Comparison of ENCODE assay signal across 1 cellular context in the genomic region with DNA sequence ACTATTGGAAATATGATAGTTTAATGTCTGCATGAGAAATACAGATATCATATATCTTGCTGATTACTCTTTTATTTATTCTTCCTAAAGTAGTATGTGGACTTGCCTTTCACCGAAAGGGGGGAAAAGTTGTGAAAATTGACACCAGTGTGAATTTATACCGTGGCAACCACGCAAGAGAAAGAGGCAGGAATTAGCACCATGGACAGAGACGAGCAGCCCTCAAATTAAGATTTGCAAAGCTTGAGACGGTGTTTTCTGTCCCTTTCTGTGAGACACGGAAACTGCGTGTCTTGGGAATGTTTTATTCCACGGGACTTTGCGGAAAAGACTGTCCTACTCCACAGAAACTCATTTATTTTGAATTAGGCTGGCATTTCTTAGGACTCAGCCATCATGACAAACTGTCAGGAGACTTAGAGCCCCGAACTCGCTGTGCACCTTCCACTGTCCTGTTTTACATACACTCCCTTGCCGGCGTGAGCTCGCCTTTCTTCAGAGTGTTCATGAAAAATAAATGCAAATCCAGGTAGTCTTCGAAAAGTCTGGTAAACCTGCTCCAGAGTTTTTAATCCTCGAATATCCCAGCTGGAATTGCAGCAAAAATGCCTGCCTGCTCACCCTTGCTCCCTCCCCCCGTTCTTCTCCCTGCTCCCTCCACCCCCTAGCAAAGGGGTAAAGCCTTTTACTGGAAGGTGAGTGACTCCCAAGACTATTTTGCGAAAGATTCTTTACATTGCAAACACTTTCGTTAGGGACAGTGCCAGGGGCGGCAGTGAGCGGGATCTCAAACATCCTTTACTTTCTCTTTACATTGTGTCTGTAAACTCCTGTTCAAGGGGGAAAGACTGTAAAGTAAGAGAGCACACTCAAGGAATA.
TF ChIP-seq lines count a peak whose summit lies in the region.

No MANE protein-coding gene starts in this region.

TF ChIP-seq in WTC11, 78 proteins besides CTCF, POLR2A, EP300 and RAD21 (continued from another document):
- TF ChIP-seq, protein P1, sequence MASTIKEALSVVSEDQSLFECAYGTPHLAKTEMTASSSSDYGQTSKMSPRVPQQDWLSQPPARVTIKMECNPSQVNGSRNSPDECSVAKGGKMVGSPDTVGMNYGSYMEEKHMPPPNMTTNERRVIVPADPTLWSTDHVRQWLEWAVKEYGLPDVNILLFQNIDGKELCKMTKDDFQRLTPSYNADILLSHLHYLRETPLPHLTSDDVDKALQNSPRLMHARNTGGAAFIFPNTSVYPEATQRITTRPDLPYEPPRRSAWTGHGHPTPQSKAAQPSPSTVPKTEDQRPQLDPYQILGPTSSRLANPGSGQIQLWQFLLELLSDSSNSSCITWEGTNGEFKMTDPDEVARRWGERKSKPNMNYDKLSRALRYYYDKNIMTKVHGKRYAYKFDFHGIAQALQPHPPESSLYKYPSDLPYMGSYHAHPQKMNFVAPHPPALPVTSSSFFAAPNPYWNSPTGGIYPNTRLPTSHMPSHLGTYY (CRISPR knock-in tag; IDR thresholded peaks at IDR 0.05): no peak
- TF ChIP-seq, protein P2, sequence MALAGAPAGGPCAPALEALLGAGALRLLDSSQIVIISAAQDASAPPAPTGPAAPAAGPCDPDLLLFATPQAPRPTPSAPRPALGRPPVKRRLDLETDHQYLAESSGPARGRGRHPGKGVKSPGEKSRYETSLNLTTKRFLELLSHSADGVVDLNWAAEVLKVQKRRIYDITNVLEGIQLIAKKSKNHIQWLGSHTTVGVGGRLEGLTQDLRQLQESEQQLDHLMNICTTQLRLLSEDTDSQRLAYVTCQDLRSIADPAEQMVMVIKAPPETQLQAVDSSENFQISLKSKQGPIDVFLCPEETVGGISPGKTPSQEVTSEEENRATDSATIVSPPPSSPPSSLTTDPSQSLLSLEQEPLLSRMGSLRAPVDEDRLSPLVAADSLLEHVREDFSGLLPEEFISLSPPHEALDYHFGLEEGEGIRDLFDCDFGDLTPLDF (CRISPR knock-in tag; IDR thresholded peaks at IDR 0.05): no peak
- TF ChIP-seq, protein P3, sequence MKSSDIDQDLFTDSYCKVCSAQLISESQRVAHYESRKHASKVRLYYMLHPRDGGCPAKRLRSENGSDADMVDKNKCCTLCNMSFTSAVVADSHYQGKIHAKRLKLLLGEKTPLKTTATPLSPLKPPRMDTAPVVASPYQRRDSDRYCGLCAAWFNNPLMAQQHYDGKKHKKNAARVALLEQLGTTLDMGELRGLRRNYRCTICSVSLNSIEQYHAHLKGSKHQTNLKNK (CRISPR knock-in tag; IDR thresholded peaks at IDR 0.05): no peak
- TF ChIP-seq TP53 (CRISPR knock-in tag; IDR thresholded peaks at IDR 0.05) (no peak), CREM (CRISPR knock-in tag; IDR thresholded peaks at IDR 0.05) (peak; percentile 33; the same call in 1 of the 2 replicates)
- TF ChIP-seq, protein P4, sequence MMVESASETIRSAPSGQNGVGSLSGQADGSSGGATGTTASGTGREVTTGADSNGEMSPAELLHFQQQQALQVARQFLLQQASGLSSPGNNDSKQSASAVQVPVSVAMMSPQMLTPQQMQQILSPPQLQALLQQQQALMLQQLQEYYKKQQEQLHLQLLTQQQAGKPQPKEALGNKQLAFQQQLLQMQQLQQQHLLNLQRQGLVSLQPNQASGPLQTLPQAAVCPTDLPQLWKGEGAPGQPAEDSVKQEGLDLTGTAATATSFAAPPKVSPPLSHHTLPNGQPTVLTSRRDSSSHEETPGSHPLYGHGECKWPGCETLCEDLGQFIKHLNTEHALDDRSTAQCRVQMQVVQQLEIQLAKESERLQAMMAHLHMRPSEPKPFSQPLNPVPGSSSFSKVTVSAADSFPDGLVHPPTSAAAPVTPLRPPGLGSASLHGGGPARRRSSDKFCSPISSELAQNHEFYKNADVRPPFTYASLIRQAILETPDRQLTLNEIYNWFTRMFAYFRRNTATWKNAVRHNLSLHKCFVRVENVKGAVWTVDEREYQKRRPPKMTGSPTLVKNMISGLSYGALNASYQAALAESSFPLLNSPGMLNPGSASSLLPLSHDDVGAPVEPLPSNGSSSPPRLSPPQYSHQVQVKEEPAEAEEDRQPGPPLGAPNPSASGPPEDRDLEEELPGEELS (CRISPR knock-in tag; IDR thresholded peaks at IDR 0.05): peak; percentile 24; the same call in 1 of the 2 replicates
TF ChIP-seq in WTC11: peak in this region for 3.
